In genomic region chr7:131038153-131038552, GRCh38 we compare ENCODE assay signal across 20 cellular contexts.
A peak's percentile ranks its signal among the peaks of the same experiment; 100 is the strongest.
DNase-seq lines count a peak whose midpoint lies in the region; ATAC-seq, FAIRE-seq and TF ChIP-seq lines count a peak whose summit lies in the region.
"Had no signal": no experiment of that assay in that cellular context is flagged by ENCODE, and none has a peak within 500 bp of the region (broad histone marks: within the 10 kb centered on the region; RNA-seq: fewer than 3 reads in every experiment).

No MANE protein-coding gene starts in this region.

- TF ChIP-seq POLR2A in IMR-90 (IDR thresholded peaks at IDR 0.05; ENCODE audit: low read depth, low read length) (no peak), H1 (IDR thresholded peaks at IDR 0.05; ENCODE audit: control extremely low read depth in 1 of 2, low read depth in 2 of 2, low read length in 2 of 2) (no peak)

- POLR2A ChIA-PET in IMR-90 (lab: Charles Lee; ENCODE audit: unreplicated experiment): no interaction called here
- POLR2A ChIA-PET in H1 (lab: Charles Lee; ENCODE audit: partially characterized antibody): no interaction called here

- H3K23ac ChIP-seq in IMR-90 (ENCODE audit: low read depth, low read length) (peak overlapping the region; percentile 71; the same call in 1 of the 2 replicates), H1 (ENCODE audit: insufficient read length) (no peak overlapping the region)

- no peaks in the 10 kb centered on the region for H3K27me3 Mint-ChIP-seq in activated naive CD4-positive, alpha-beta T cell treated with anti-CD3 and anti-CD28 coated beads, Interleukin-2, amount 10 ng/mL, durations not matched to agents 7 days and 5 days
- no peaks in the 10 kb centered on the region for H3K27me3 Mint-ChIP-seq in stimulated activated naive CD8-positive, alpha-beta T cell treated with anti-CD3 and anti-CD28 coated beads, Interleukin-15, Interleukin-2, amounts not matched to agents 100 ng/mL and 50 ng/mL, for 24 hours

- H4K8ac ChIP-seq in IMR-90 (ENCODE audit: low read depth in 2 of 2, low read length in 2 of 2): no peak overlapping the region
- H4K8ac ChIP-seq in H1 (ENCODE audit: extremely low read depth, insufficient read depth, low read length): peak overlapping the region; percentile 35; the same call in 1 of the 2 replicates

- no TSS peak for BruUV-seq in IMR-90 (replicated peaks; lab: Mats Ljungman, UMichigan)

- peaks cover 15% of the 10 kb centered on the region for H3K9me1 ChIP-seq in IMR-90 (ENCODE audit: insufficient read depth, low read length)

- dilution Hi-C loops in IMR-90 (cut with HindIII; ENCODE audit: low sequenced_read_pairs, unreplicated experiment): no loop called here

- H2BK20ac ChIP-seq in IMR-90 (ENCODE audit: low read depth, low read length) (peak overlapping the region; percentile 42; the same call in 1 of the 2 replicates), H1 (ENCODE audit: low read length) (no peak overlapping the region)

- 48% methylated on average over 2 of the region's 3 CpGs; no CpG with 5 or more reads in 1 of the 2 experiments for WGBS in IMR-90 (ENCODE audit: extremely low coverage in 2 of 2, insufficient read length in 1 of 2), 2 experiments
- 92% methylated on average over 3 of the region's 3 CpGs; no CpG with 5 or more reads in 1 of the 2 experiments for WGBS in H1 (ENCODE audit: extremely low coverage in 1 of 2, insufficient coverage in 1 of 2, insufficient read length in 1 of 2, insufficient replicate concordance in 2 of 2, low coverage in 1 of 2, low lambda C conversion rate in 2 of 2, missing lambda C conversion rate in 1 of 2), 2 experiments

- no peak for FAIRE-seq in H1 (lab: Jason Lieb, UNC)
- FAIRE-seq: G401.6 had no signal

- H2BK120ac ChIP-seq in IMR-90 (ENCODE audit: low read depth, low read length): peak overlapping the region; percentile 34; the same call in 1 of the 2 replicates
- no peak overlapping the region for H2BK120ac ChIP-seq in H1 (replicated peaks; ENCODE audit: low read depth, low read length)

- H3K4me1 ChIP-seq in IMR-90 (ENCODE audit: control insufficient read depth, insufficient read depth, low read length) (peaks cover 11% of the 10 kb centered on the region), H1 (replicated peaks in 1 of 4; ENCODE audit: control insufficient read depth in 3 of 4, insufficient read depth in 4 of 4, low read length in 3 of 4) (peaks cover 2 to 9% (median 5%) of the 10 kb centered on the region in 4 experiments; a peak in 4 of 7 replicates), foreskin keratinocyte (peaks cover 11% of the 10 kb centered on the region)

- H3K56ac ChIP-seq in IMR-90 (ENCODE audit: extremely low read depth, insufficient read depth, low read length) (no peak overlapping the region), H1 (replicated peaks; ENCODE audit: insufficient read length, low read depth, low read length) (no peak overlapping the region)

- H2BK5ac ChIP-seq in IMR-90 (ENCODE audit: low read depth, low read length, poor library complexity, severe bottlenecking) (no peak overlapping the region), H1 (ENCODE audit: low read depth, low read length) (no peak overlapping the region)

- peak overlapping the region; percentile 50 for H3K27ac Mint-ChIP-seq in activated naive CD4-positive, alpha-beta T cell treated with anti-CD3 and anti-CD28 coated beads, Interleukin-2, amount 10 ng/mL, durations not matched to agents 7 days and 5 days
- H3K27ac Mint-ChIP-seq in stimulated activated naive CD8-positive, alpha-beta T cell treated with anti-CD3 and anti-CD28 coated beads, Interleukin-15, Interleukin-2, amounts not matched to agents 100 ng/mL and 50 ng/mL, for 24 hours: peak overlapping the region; percentile 81
- H3K27ac Mint-ChIP-seq: nephron had no signal

- peak overlapping the region; percentile 79; the same call in 1 of the 2 replicates for H3K14ac ChIP-seq in IMR-90 (replicated peaks; ENCODE audit: low read depth, low read length)
- no peak overlapping the region for H3K14ac ChIP-seq in H1 (ENCODE audit: insufficient read length)

- H3K9me3 ChIP-seq in IMR-90 (ENCODE audit: control insufficient read depth, insufficient read depth, low read length) (no peaks in the 10 kb centered on the region), H1 (ENCODE audit: insufficient read depth in 2 of 2, low read depth in 1 of 2, low read length in 1 of 2) (no peaks in the 10 kb centered on the region)

- H4K20me1 ChIP-seq in IMR-90 (ENCODE audit: insufficient read depth, low read length) (peaks cover 24% of the 10 kb centered on the region; the same call in 1 of the 2 replicates), H1 (replicated peaks in 1 of 2; ENCODE audit: control insufficient read depth in 1 of 2, insufficient read depth in 2 of 2, low read length in 2 of 2) (peaks cover 0 to 2% of the 10 kb centered on the region in 2 experiments)

- H4K5ac ChIP-seq in IMR-90 (ENCODE audit: low read depth, low read length): no peak overlapping the region
- H4K5ac ChIP-seq in H1 (ENCODE audit: insufficient read length, low read depth, low read length): no peak overlapping the region

- TF ChIP-seq RAD21 in IMR-90 (IDR thresholded peaks at IDR 0.05; ENCODE audit: low read length) (no peak), H1 (IDR thresholded peaks at IDR 0.05 in 1 of 2, conservative IDR thresholded peaks at IDR 0.05 in 1 of 2; ENCODE audit: low read depth in 2 of 2, low read length in 2 of 2) (no peak)

- H3K4me3 Mint-ChIP-seq in activated naive CD4-positive, alpha-beta T cell treated with anti-CD3 and anti-CD28 coated beads, Interleukin-2, amount 10 ng/mL, durations not matched to agents 7 days and 5 days: no peak overlapping the region
- no peak overlapping the region for H3K4me3 Mint-ChIP-seq in stimulated activated naive CD8-positive, alpha-beta T cell treated with anti-CD3 and anti-CD28 coated beads, Interleukin-15, Interleukin-2, amounts not matched to agents 100 ng/mL and 50 ng/mL, for 24 hours
- H3K4me3 Mint-ChIP-seq: nephron had no signal

- in situ Hi-C loops in IMR-90 (cut with MboI; ENCODE audit: low sequenced_read_pairs): no loop called here

- peaks cover 2% of the 10 kb centered on the region; the same call in 1 of the 2 replicates for H3K23me2 ChIP-seq in H1 (ENCODE audit: low read depth, low read length)

- ATAC-seq in IMR-90 (ENCODE audit: low read depth): no peak
- ATAC-seq in foreskin keratinocyte: no peak
- ATAC-seq: GM12878 had no signal

- no peak overlapping the region for H3K18ac ChIP-seq in IMR-90 (ENCODE audit: low read depth, low read length)
- no peak overlapping the region for H3K18ac ChIP-seq in H1 (ENCODE audit: extremely low read depth, low read length)

- TF ChIP-seq CTCF in IMR-90 (conservative IDR thresholded peaks at IDR 0.05; ENCODE audit: low read depth, low read length) (no peak), H1 (IDR thresholded peaks at IDR 0.05; ENCODE audit: control extremely low read depth in 1 of 3, insufficient read depth in 1 of 3, low read depth in 1 of 3, low read length in 3 of 3) (no peak), foreskin keratinocyte (conservative IDR thresholded peaks at IDR 0.05) (no peak)

- H3K27ac ChIP-seq in IMR-90 (ENCODE audit: insufficient read depth, low read length) (no peak overlapping the region; the same call in 1 of the 2 replicates), H1 (ENCODE audit: low read depth, low read length) (no peak overlapping the region), foreskin keratinocyte (no peak overlapping the region)

- no peak overlapping the region for H3K9ac ChIP-seq in IMR-90 (ENCODE audit: low read depth, low read length)
- no peak overlapping the region for H3K9ac ChIP-seq in H1 (replicated peaks in 1 of 4; ENCODE audit: extremely low read depth in 1 of 4, low read depth in 3 of 4, low read length in 3 of 4)

- intact Hi-C loops in IMR-90 (cut with micrococcal nuclease): loop anchor here (5.0 kb wide), 1 partner anchor 76 kb away; no protein-coding TSS in a partner anchor

- H2BK15ac ChIP-seq in IMR-90 (ENCODE audit: low read depth, low read length): 0 out of 3 replicates have a peak overlapping the region, but pooled peaks have one; percentile 65
- H2BK15ac ChIP-seq in H1 (ENCODE audit: low read length): no peak overlapping the region

- peak overlapping the region; percentile 82; the same call in 1 of the 2 replicates for H2AK5ac ChIP-seq in IMR-90 (ENCODE audit: low read depth, low read length)
- no peak overlapping the region for H2AK5ac ChIP-seq in H1 (ENCODE audit: low read depth, low read length)

- no peak for TF ChIP-seq EP300 in H1 (IDR thresholded peaks at IDR 0.05; ENCODE audit: borderline replicate concordance in 1 of 2, low read depth in 2 of 2, low read length in 2 of 2)

- H3K27me3 ChIP-seq in IMR-90 (ENCODE audit: control insufficient read depth, insufficient read depth, low read length): no peaks in the 10 kb centered on the region
- H3K27me3 ChIP-seq in H1 (replicated peaks in 1 of 4; ENCODE audit: control insufficient read depth in 3 of 4, extremely low read depth in 1 of 4, insufficient read depth in 3 of 4, low read length in 3 of 4): no peaks in the 10 kb centered on the region
- H3K27me3 ChIP-seq in foreskin keratinocyte: no peaks in the 10 kb centered on the region

- H3K79me2 ChIP-seq in H1 (ENCODE audit: control insufficient read depth in 1 of 2, insufficient read depth in 2 of 2, low read length in 2 of 2): peaks cover 0 to 17% of the 10 kb centered on the region in 2 experiments; a peak in 2 of 4 replicates

- H4K91ac ChIP-seq in IMR-90 (ENCODE audit: insufficient read depth, low read depth, low read length): no peak overlapping the region
- H4K91ac ChIP-seq in H1 (replicated peaks; ENCODE audit: insufficient read length, low read length): no peak overlapping the region

- H2AFZ ChIP-seq in IMR-90 (replicated peaks; ENCODE audit: low read length, poor library complexity) (no peak overlapping the region), H1 (ENCODE audit: low read length) (no peak overlapping the region)

- H3K4ac ChIP-seq in IMR-90 (ENCODE audit: low read depth, low read length) (peak overlapping the region; percentile 56; the same call in 1 of the 2 replicates), H1 (replicated peaks; ENCODE audit: insufficient read length, low read depth, low read length) (no peak overlapping the region)

- no peak overlapping the region for H2BK12ac ChIP-seq in H1 (ENCODE audit: low read depth, low read length)

- DNase-seq in activated naive CD4-positive, alpha-beta T cell treated with anti-CD3 and anti-CD28 coated beads, Interleukin-2, amount 10 ng/mL, durations not matched to agents 7 days and 5 days: no peak
- DNase-seq in activated naive CD4-positive, alpha-beta T cell treated with anti-CD3 and anti-CD28 coated beads, Interleukin-2, amount 50 U/mL, for 16 hours: no peak
- no peak for DNase-seq in IMR-90
- DNase-seq in H1 (ENCODE audit: low read depth in 1 of 2, low spot score in 2 of 2): no peak
- DNase-seq in NCI-H82 (lab: John Stamatoyannopoulos, UW): no peak
- no peak for DNase-seq in foreskin keratinocyte
- no peak for DNase-seq in stimulated activated CD4-positive, alpha-beta T cell treated with anti-CD3 and anti-CD28 coated beads, Interleukin-4, amount 100 ng/mL, for 1 hour
- DNase-seq: Calu3; erythroblast; glutamatergic neuron; immature natural killer cell; NCI-H146; NCI-H2227 treated with DMSO at 0.1 percent for 48 hours; stimulated activated CD4-positive, alpha-beta T cell treated with anti-CD3 and anti-CD28 coated beads, Interleukin-15, amount 100 ng/mL, for 24 hours had no signal

- peaks cover 2% of the 10 kb centered on the region; the same call in 1 of the 2 replicates for H3K36me3 ChIP-seq in IMR-90 (ENCODE audit: control insufficient read depth, insufficient read depth, low read length)
- H3K36me3 ChIP-seq in H1 (ENCODE audit: control insufficient read depth in 2 of 4, insufficient read depth in 4 of 4, low read length in 3 of 4): no peaks in the 10 kb centered on the region

- CTCF ChIA-PET in activated naive CD4-positive, alpha-beta T cell treated with anti-CD3 and anti-CD28 coated beads, Interleukin-2, amount 10 ng/mL, durations not matched to agents 7 days and 5 days (lab: Charles Lee): interaction anchor here (0.7 to 5.1 kb wide), 6 partner anchors 9 to 475 kb away, joined by 3 to 128 read pairs (median 6); no protein-coding TSS in a partner anchor
- CTCF ChIA-PET in IMR-90 (lab: Yijun Ruan, JAX) (no interaction called here), H1 (lab: Charles Lee; ENCODE audit: partially characterized antibody) (interaction anchor here (0.9 to 1.7 kb wide), 7 partner anchors 10 to 163 kb away, joined by 3 to 16 read pairs (median 3); no protein-coding TSS in a partner anchor)

- no peak overlapping the region for H3K4me2 ChIP-seq in IMR-90 (ENCODE audit: low read depth, low read length)
- H3K4me2 ChIP-seq in H1 (ENCODE audit: insufficient read depth in 1 of 2, low read depth in 2 of 2, low read length in 2 of 2): no peak overlapping the region

- no peaks in the 10 kb centered on the region for H3K9me3 Mint-ChIP-seq in activated naive CD4-positive, alpha-beta T cell treated with anti-CD3 and anti-CD28 coated beads, Interleukin-2, amount 10 ng/mL, durations not matched to agents 7 days and 5 days
- no peaks in the 10 kb centered on the region for H3K9me3 Mint-ChIP-seq in stimulated activated naive CD8-positive, alpha-beta T cell treated with anti-CD3 and anti-CD28 coated beads, Interleukin-15, Interleukin-2, amounts not matched to agents 100 ng/mL and 50 ng/mL, for 24 hours
- H3K9me3 Mint-ChIP-seq: immature natural killer cell, nephron had no signal

- no peak overlapping the region for H2AK9ac ChIP-seq in IMR-90 (replicated peaks; ENCODE audit: low read depth, low read length, poor library complexity)

- H3K4me3 ChIP-seq in IMR-90 (ENCODE audit: insufficient read depth, low read depth, low read length) (no peak overlapping the region), H1 (ENCODE audit: extremely low read depth in 1 of 4, insufficient read depth in 2 of 4, low read depth in 3 of 4, low read length in 4 of 4) (no peak overlapping the region)
- H3K4me3 ChIP-seq: coronary artery, GM12878, lung had no signal

- H3K4me1 Mint-ChIP-seq in activated naive CD4-positive, alpha-beta T cell treated with anti-CD3 and anti-CD28 coated beads, Interleukin-2, amount 10 ng/mL, durations not matched to agents 7 days and 5 days: peaks cover 72% of the 10 kb centered on the region
- H3K4me1 Mint-ChIP-seq in stimulated activated naive CD8-positive, alpha-beta T cell treated with anti-CD3 and anti-CD28 coated beads, Interleukin-15, Interleukin-2, amounts not matched to agents 100 ng/mL and 50 ng/mL, for 24 hours (ENCODE audit: low read depth): peaks cover 85% of the 10 kb centered on the region

- H3K36me3 Mint-ChIP-seq in activated naive CD4-positive, alpha-beta T cell treated with anti-CD3 and anti-CD28 coated beads, Interleukin-2, amount 10 ng/mL, durations not matched to agents 7 days and 5 days: peaks cover 24% of the 10 kb centered on the region
- peaks cover 18% of the 10 kb centered on the region for H3K36me3 Mint-ChIP-seq in stimulated activated naive CD8-positive, alpha-beta T cell treated with anti-CD3 and anti-CD28 coated beads, Interleukin-15, Interleukin-2, amounts not matched to agents 100 ng/mL and 50 ng/mL, for 24 hours (ENCODE audit: low read depth)

- H3K79me1 ChIP-seq in IMR-90 (ENCODE audit: low read depth in 1 of 2, low read length in 2 of 2) (peaks cover 25 to 59% of the 10 kb centered on the region in 2 experiments), H1 (ENCODE audit: low read depth, low read length) (no peaks in the 10 kb centered on the region)
